ENCODE assay signal across 1 cellular context in genomic region chr5:159208508-159209437, GRCh38.
TF ChIP-seq lines count a peak whose summit lies in the region.

No MANE protein-coding gene starts in this region.

TF ChIP-seq in A549, 52 proteins besides CTCF, POLR2A, EP300 and RAD21 (continued from another document):
- TF ChIP-seq ATOH8 (CRISPR knock-in tag; IDR thresholded peaks at IDR 0.05; ENCODE audit: low read depth) (no peak), JUN (IDR thresholded peaks at IDR 0.05) (peak in 1 of 2 experiments; percentile 78; a peak in 2 of 5 replicates)
